In the genomic region with DNA sequence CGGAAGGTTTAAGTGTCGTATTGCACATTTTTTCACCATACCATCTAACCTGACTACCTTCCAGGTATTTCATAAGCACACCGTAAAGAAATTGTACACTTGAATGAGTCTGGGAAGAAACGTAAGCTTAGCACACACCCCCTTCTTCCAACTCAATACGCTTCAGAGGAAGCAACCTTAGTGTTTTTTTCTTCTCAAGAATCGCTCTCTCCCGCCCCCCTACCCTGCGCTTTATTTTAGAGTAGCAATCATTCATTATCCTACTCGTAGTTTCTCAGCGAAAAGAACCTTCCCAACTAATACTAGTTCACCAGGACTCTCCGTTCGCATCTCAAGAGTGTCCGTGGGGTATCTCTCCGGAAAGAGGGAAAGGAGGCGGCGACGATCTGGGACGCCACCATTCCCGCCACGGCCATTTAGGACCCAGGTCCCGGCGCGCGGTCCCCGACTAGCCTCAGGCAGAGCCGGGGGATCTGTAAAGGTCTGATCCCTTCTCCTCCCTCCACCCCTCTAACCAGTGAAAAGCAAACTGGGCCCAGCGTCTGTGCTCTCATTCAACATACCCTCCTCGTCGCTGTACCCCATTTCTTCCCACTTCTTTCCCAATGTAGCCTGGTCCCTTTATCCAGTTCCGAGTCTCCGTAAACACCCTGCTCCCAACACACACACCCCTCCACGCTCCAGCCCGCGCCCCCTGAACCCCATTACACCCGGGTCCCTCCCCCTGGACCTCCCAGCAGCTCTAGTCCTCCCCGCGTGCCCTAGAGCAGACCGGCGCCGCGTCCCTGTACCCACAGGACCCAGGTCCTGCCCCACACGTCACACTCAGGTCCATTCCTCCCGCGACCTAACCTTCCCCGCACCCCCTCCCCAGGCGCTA, we compare ENCODE assay signal across 8 cellular contexts. TPM values are rescaled to one million over a fixed set of nuclear protein-coding genes. Genes with fewer than 3 reads are reported as not detected.
A peak's percentile ranks its signal among the peaks of the same experiment; 100 is the strongest.
DNase-seq lines count a peak whose midpoint lies in the region; ATAC-seq, FAIRE-seq and TF ChIP-seq lines count a peak whose summit lies in the region.

No MANE protein-coding gene starts in this region.

- no peaks in the 10 kb centered on the region for H3K27me3 ChIP-seq in BLaER1 treated with 17β-estradiol and CSF1 and Interleukin-3, amounts not matched to agents 10 nM and 100 nM
- H3K27me3 ChIP-seq in PC-9 (ENCODE audit: insufficient read depth, low read depth) (no peaks in the 10 kb centered on the region), HepG2 (ENCODE audit: control insufficient read depth in 1 of 2, insufficient read depth in 2 of 2, low read length in 2 of 2) (no peaks in the 10 kb centered on the region; a peak in 1 of 5 replicates), stomach smooth muscle (ENCODE audit: control insufficient read depth in 1 of 2, insufficient read depth in 2 of 2, low read length in 2 of 2) (no peaks in the 10 kb centered on the region)

- POLR2A ChIA-PET in PC-9 (lab: Charles Lee; ENCODE audit: unreplicated experiment): interaction anchor here (0.5 to 1.6 kb wide), 14 partner anchors 8 to 810 kb away, joined by 3 to 28 read pairs (median 5); a partner anchor contains a TSS
- POLR2A ChIA-PET in HepG2 (lab: Yijun Ruan, JAX): interaction anchor here (0.7 to 2.6 kb wide), 19 partner anchors 8 to 215 kb away, joined by 3 to 13 read pairs (median 4); a partner anchor contains a TSS

- no peak for TF ChIP-seq RAD21 in HepG2 (CRISPR knock-in tag; IDR thresholded peaks at IDR 0.05)

- H3F3A ChIP-seq in PC-9 (ENCODE audit: insufficient read depth, low read depth): peaks cover 18% of the 10 kb centered on the region

- peaks cover 15 to 22% (median 19%) of the 10 kb centered on the region in 10 experiments; a peak in 19 of 20 replicates for H3K4me1 ChIP-seq in BLaER1 treated with 17β-estradiol and CSF1 and Interleukin-3, amounts not matched to agents 10 nM and 100 nM
- H3K4me1 ChIP-seq in PC-9 (replicated peaks; ENCODE audit: insufficient read depth) (peaks cover 11% of the 10 kb centered on the region; the same call in 1 of the 2 replicates), HepG2 (ENCODE audit: insufficient read depth, low read length) (peaks cover 47% of the 10 kb centered on the region), stomach smooth muscle (ENCODE audit: control insufficient read depth, insufficient read depth, low read length) (peaks cover 5% of the 10 kb centered on the region)

- DNase-seq in PC-9: peak; percentile 53 to 88
- no peak for DNase-seq in coronary artery (ENCODE audit: low spot score)
- DNase-seq in HepG2 (ENCODE audit: low spot score): no peak
- no peak for DNase-seq in HuH-7.5 (ENCODE audit: low spot score)

- no peak for TF ChIP-seq CTCF in PC-9 (conservative IDR thresholded peaks at IDR 0.05)
- TF ChIP-seq CTCF in coronary artery (IDR thresholded peaks at IDR 0.05): no peak
- TF ChIP-seq CTCF in HepG2 (CRISPR knock-in tag; IDR thresholded peaks at IDR 0.05): 0 out of 2 replicates have a peak, but pooled peaks have one; percentile 11

- no peaks in the 10 kb centered on the region for H3K9me3 ChIP-seq in BLaER1 treated with 17β-estradiol and CSF1 and Interleukin-3, amounts not matched to agents 10 nM and 100 nM (replicated peaks in 1 of 11)
- no peaks in the 10 kb centered on the region for H3K9me3 ChIP-seq in PC-9 (ENCODE audit: insufficient read depth, low read depth)
- no peaks in the 10 kb centered on the region for H3K9me3 ChIP-seq in HepG2 (ENCODE audit: low read length)
- no peaks in the 10 kb centered on the region for H3K9me3 ChIP-seq in stomach smooth muscle (ENCODE audit: control insufficient read depth in 2 of 2, low read length in 2 of 2)

- WGBS in HepG2 (ENCODE audit: low lambda C conversion rate): 2% methylated on average over 46 of the region's 46 CpGs

- FAIRE-seq in HepG2 (lab: Jason Lieb, UNC): no peak

- no peaks in the 10 kb centered on the region for H4K20me1 ChIP-seq in BLaER1 treated with 17β-estradiol and CSF1 and Interleukin-3, amounts not matched to agents 10 nM and 100 nM
- H4K20me1 ChIP-seq in PC-9 (ENCODE audit: insufficient read depth) (no peaks in the 10 kb centered on the region), HepG2 (ENCODE audit: insufficient read depth, low read length) (no peaks in the 10 kb centered on the region)

- no peaks in the 10 kb centered on the region for H3K36me3 ChIP-seq in BLaER1 treated with 17β-estradiol and CSF1 and Interleukin-3, amounts not matched to agents 10 nM and 100 nM
- H3K36me3 ChIP-seq in PC-9 (ENCODE audit: low read depth) (no peaks in the 10 kb centered on the region), HepG2 (replicated peaks in 1 of 2; ENCODE audit: control insufficient read depth in 1 of 2, insufficient read depth in 2 of 2, low read length in 2 of 2) (no peaks in the 10 kb centered on the region), stomach smooth muscle (ENCODE audit: control insufficient read depth in 2 of 2, insufficient read depth in 2 of 2, low read length in 2 of 2) (no peaks in the 10 kb centered on the region)

- TF ChIP-seq POLR2A in GM18505 (IDR thresholded peaks at IDR 0.05; ENCODE audit: borderline replicate concordance, extremely low read depth, insufficient read depth, insufficient read length): no peak
- TF ChIP-seq POLR2A in HepG2 (IDR thresholded peaks at IDR 0.05; ENCODE audit: insufficient read depth in 1 of 2, low read depth in 2 of 2, low read length in 2 of 2): 0 out of 4 replicates have a peak, but pooled peaks of 1 of the 2 experiments have one; percentile 32

- H3K4me3 ChIP-seq in BLaER1 treated with 17β-estradiol and CSF1 and Interleukin-3, amounts not matched to agents 10 nM and 100 nM: peak overlapping the region; percentile 78 to 95 (median 86)
- H3K4me3 ChIP-seq in PC-9 (peak overlapping the region; percentile 80), coronary artery (peak overlapping the region; percentile 86), HepG2 (replicated peaks in 1 of 3; ENCODE audit: insufficient read depth in 1 of 3, low read depth in 2 of 3, low read length in 3 of 3) (peak overlapping the region; percentile 75 to 92 (median 89)), stomach smooth muscle (ENCODE audit: low read length in 2 of 2) (peak overlapping the region; percentile 92 to 98)

- CTCF ChIA-PET in PC-9 (lab: Charles Lee) (interaction anchor here (0.6 to 1.2 kb wide), 3 partner anchors 24 to 132 kb away, joined by 3 to 9 read pairs (median 6); no protein-coding TSS in a partner anchor), HepG2 (lab: Yijun Ruan, JAX; ENCODE audit: low intra/inter-chr PET ratio, low total read pairs) (no interaction called here)

- H3K9ac ChIP-seq in BLaER1 treated with 17β-estradiol and CSF1 and Interleukin-3, amounts not matched to agents 10 nM and 100 nM: peak overlapping the region; percentile 70 to 91 (median 87)
- H3K9ac ChIP-seq in HepG2 (ENCODE audit: insufficient read depth, low read depth, low read length) (peak overlapping the region; percentile 99), stomach smooth muscle (ENCODE audit: low read length in 2 of 2) (peak overlapping the region; percentile 85 to 90)

- in situ Hi-C loops in HepG2 (cut with HindIII; ENCODE audit: extremely low pct_ligation_motif_present, low pct_unique_long_range_greater_than_20kb): loop anchor here (25.0 kb wide), 1 partner anchor 363 kb away; a partner anchor contains a TSS

- H2AFZ ChIP-seq in PC-9 (peak overlapping the region; percentile 99), HepG2 (ENCODE audit: low read length) (peak overlapping the region; percentile 84)

- no peak for TF ChIP-seq EP300 in HepG2 (IDR thresholded peaks at IDR 0.05; ENCODE audit: low read depth in 2 of 2, low read length in 2 of 2)
- TF ChIP-seq EP300 in HepG2 (CRISPR knock-in tag; IDR thresholded peaks at IDR 0.05; ENCODE audit: borderline replicate concordance): no peak

- H3K27ac ChIP-seq in BLaER1 treated with 17β-estradiol and CSF1 and Interleukin-3, amounts not matched to agents 10 nM and 100 nM: peak overlapping the region in 10 of 11 experiments; percentile 50 to 92 (median 70); a peak in 20 of 22 replicates
- peak overlapping the region; percentile 81 for H3K27ac ChIP-seq in PC-9
- peak overlapping the region; percentile 58 to 85 for H3K27ac ChIP-seq in coronary artery
- H3K27ac ChIP-seq in HepG2 (ENCODE audit: extremely low read length, insufficient read depth, low read length): peak overlapping the region; percentile 77
- peak overlapping the region; percentile 55 for H3K27ac ChIP-seq in stomach smooth muscle (ENCODE audit: low read length)

- BruUV-seq in PC-9 (replicated peaks; lab: Mats Ljungman, UMichigan): no TSS peak
- no TSS peak for BruUV-seq in HepG2 (replicated peaks; lab: Mats Ljungman, UMichigan)

- H3K79me2 ChIP-seq in PC-9 (ENCODE audit: low read depth): peaks cover 59% of the 10 kb centered on the region
- H3K79me2 ChIP-seq in HepG2 (ENCODE audit: insufficient read depth, low read length): peaks cover 23% of the 10 kb centered on the region

- intact Hi-C loops in PC-9 (cut with micrococcal nuclease; ENCODE audit: unreplicated experiment) (loop anchor here (1.0 to 2.0 kb wide), 4 partner anchors 24 to 96 kb away; a partner anchor contains a TSS), HepG2 (cut with micrococcal nuclease; ENCODE audit: unreplicated experiment) (loop anchor here (2.0 to 5.0 kb wide), 2 partner anchors 38 to 213 kb away; a partner anchor contains a TSS)

- H3K4me2 ChIP-seq in BLaER1 treated with 17β-estradiol and CSF1 and Interleukin-3, amounts not matched to agents 10 nM and 100 nM: peak overlapping the region; percentile 76 to 89 (median 86)
- H3K4me2 ChIP-seq in PC-9 (peak overlapping the region; percentile 91), HepG2 (ENCODE audit: low read depth, low read length) (peak overlapping the region; percentile 77)

- ATAC-seq in GM18505 (IDR thresholded peaks at IDR 0.05; ENCODE audit: unreplicated experiment) (peak; percentile 7), HG03095 (IDR thresholded peaks at IDR 0.05; ENCODE audit: unreplicated experiment) (peak; percentile 32), HepG2 (peak; percentile 80)

- H3K9me2 ChIP-seq in PC-9 (ENCODE audit: insufficient read depth): no peaks in the 10 kb centered on the region

RNA-seq across cellular contexts. Expression of a gene that starts 16.0 kb away (rescaled TPM):
- total RNA-seq in PC-9 (2021) (0.22 and 0.75 TPM in 2 replicates), HepG2 (2016; rRNA removed; fragmentation: Illumina TruSeq; extraction: Trizol) (not detected in 2 replicates)
- not detected in 2 replicates for total RNA-seq in HepG2 (2016; cell fraction: cytosol; rRNA removed; fragmentation: Illumina TruSeq; extraction: Trizol; ENCODE audit: low read depth)
- total RNA-seq in HepG2 (2016; cell fraction: insoluble cytoplasmic fraction; rRNA removed; fragmentation: Illumina TruSeq; extraction: Trizol): not detected in 2 replicates
- total RNA-seq in HepG2 (2016; cell fraction: membrane; rRNA removed; fragmentation: Illumina TruSeq; extraction: Trizol): not detected in 2 replicates
- not detected in 2 replicates for total RNA-seq in HepG2 (2016; cell fraction: nucleus; rRNA removed; fragmentation: Illumina TruSeq; extraction: Trizol)
- polyA plus RNA-seq in HepG2 (2011; rRNA removed): not detected in 2 replicates
- polyA plus RNA-seq in HepG2 (2011; cell fraction: cytosol; rRNA removed): not detected in 2 replicates
- not detected in 2 replicates for polyA plus RNA-seq in HepG2 (2011; cell fraction: nucleus; rRNA removed)
- polyA plus RNA-seq in HepG2 (2012): not detected in 2 replicates
- not detected in 2 replicates for polyA plus RNA-seq in HepG2 (2016; cell fraction: cytosol; fragmentation: Illumina TruSeq; extraction: Trizol; ENCODE audit: low read depth)
- polyA plus RNA-seq in HepG2 (2016; cell fraction: insoluble cytoplasmic fraction; fragmentation: Illumina TruSeq; extraction: Trizol; ENCODE audit: low read depth): not detected in 2 replicates
- polyA plus RNA-seq in HepG2 (2016; cell fraction: membrane; fragmentation: Illumina TruSeq; extraction: Trizol; ENCODE audit: low read depth): not detected in 2 replicates
- polyA plus RNA-seq in HepG2 (2016; cell fraction: nucleus; fragmentation: Illumina TruSeq; extraction: Trizol; ENCODE audit: insufficient read depth, low read depth): not detected in 2 replicates
- polyA minus RNA-seq in HepG2 (2011; rRNA and poly(A)+ RNA removed; ENCODE audit: low replicate concordance): not detected in 2 replicates
- polyA minus RNA-seq in HepG2 (2011; cell fraction: cytosol; rRNA and poly(A)+ RNA removed): not detected in 2 replicates
- not detected in 2 replicates for polyA minus RNA-seq in HepG2 (2011; cell fraction: nucleus; rRNA and poly(A)+ RNA removed)

RNA-seq across cellular contexts. Expression of a gene that starts 30.6 kb away (rescaled TPM):
- total RNA-seq in PC-9 (2021): 0.76 and 1.2 TPM in 2 replicates
- total RNA-seq in HepG2 (2016; rRNA removed; fragmentation: Illumina TruSeq; extraction: Trizol): not detected in 2 replicates
- total RNA-seq in HepG2 (2016; cell fraction: cytosol; rRNA removed; fragmentation: Illumina TruSeq; extraction: Trizol; ENCODE audit: low read depth): not detected in 2 replicates
- total RNA-seq in HepG2 (2016; cell fraction: insoluble cytoplasmic fraction; rRNA removed; fragmentation: Illumina TruSeq; extraction: Trizol): not detected in 2 replicates
- total RNA-seq in HepG2 (2016; cell fraction: membrane; rRNA removed; fragmentation: Illumina TruSeq; extraction: Trizol): not detected in 2 replicates
- not detected in 2 replicates for total RNA-seq in HepG2 (2016; cell fraction: nucleus; rRNA removed; fragmentation: Illumina TruSeq; extraction: Trizol)
- polyA plus RNA-seq in HepG2 (2011; rRNA removed): not detected in 2 replicates
- polyA plus RNA-seq in HepG2 (2011; cell fraction: cytosol; rRNA removed): not detected in 2 replicates
- polyA plus RNA-seq in HepG2 (2011; cell fraction: nucleus; rRNA removed): 0.05 TPM in 1 of 2 replicates, not detected in the other
- polyA plus RNA-seq in HepG2 (2012): not detected in 2 replicates
- polyA plus RNA-seq in HepG2 (2016; cell fraction: cytosol; fragmentation: Illumina TruSeq; extraction: Trizol; ENCODE audit: low read depth): not detected in 2 replicates
- polyA plus RNA-seq in HepG2 (2016; cell fraction: insoluble cytoplasmic fraction; fragmentation: Illumina TruSeq; extraction: Trizol; ENCODE audit: low read depth): not detected in 2 replicates
- polyA plus RNA-seq in HepG2 (2016; cell fraction: membrane; fragmentation: Illumina TruSeq; extraction: Trizol; ENCODE audit: low read depth): not detected in 2 replicates
- 0.11 TPM in 1 of 2 replicates, not detected in the other for polyA plus RNA-seq in HepG2 (2016; cell fraction: nucleus; fragmentation: Illumina TruSeq; extraction: Trizol; ENCODE audit: insufficient read depth, low read depth)
- not detected in 2 replicates for polyA minus RNA-seq in HepG2 (2011; rRNA and poly(A)+ RNA removed; ENCODE audit: low replicate concordance)
- polyA minus RNA-seq in HepG2 (2011; cell fraction: cytosol; rRNA and poly(A)+ RNA removed): not detected in 2 replicates
- polyA minus RNA-seq in HepG2 (2011; cell fraction: nucleus; rRNA and poly(A)+ RNA removed): not detected in 2 replicates

RNA-seq across cellular contexts. Expression of a gene that starts 34.1 kb away (rescaled TPM):
- total RNA-seq in PC-9 (2021): 38.3 and 52.4 TPM in 2 replicates
- 18.1 and 20.2 TPM in 2 replicates for total RNA-seq in HepG2 (2016; rRNA removed; fragmentation: Illumina TruSeq; extraction: Trizol)
- total RNA-seq in HepG2 (2016; cell fraction: cytosol; rRNA removed; fragmentation: Illumina TruSeq; extraction: Trizol; ENCODE audit: low read depth): 11.3 and 14.3 TPM in 2 replicates
- 17.6 and 24.1 TPM in 2 replicates for total RNA-seq in HepG2 (2016; cell fraction: insoluble cytoplasmic fraction; rRNA removed; fragmentation: Illumina TruSeq; extraction: Trizol)
- total RNA-seq in HepG2 (2016; cell fraction: membrane; rRNA removed; fragmentation: Illumina TruSeq; extraction: Trizol): 13.5 and 16.9 TPM in 2 replicates
- total RNA-seq in HepG2 (2016; cell fraction: nucleus; rRNA removed; fragmentation: Illumina TruSeq; extraction: Trizol): 21.2 and 23.4 TPM in 2 replicates
- 16.1 and 25.0 TPM in 2 replicates for polyA plus RNA-seq in HepG2 (2011; rRNA removed)
- 10.3 and 14.4 TPM in 2 replicates for polyA plus RNA-seq in HepG2 (2011; cell fraction: cytosol; rRNA removed)
- polyA plus RNA-seq in HepG2 (2011; cell fraction: nucleus; rRNA removed): 15.2 and 17.5 TPM in 2 replicates
- 9.0 and 10.2 TPM in 2 replicates for polyA plus RNA-seq in HepG2 (2012)
- polyA plus RNA-seq in HepG2 (2016; cell fraction: cytosol; fragmentation: Illumina TruSeq; extraction: Trizol; ENCODE audit: low read depth): 0.40 and 0.62 TPM in 2 replicates
- 8.0 and 9.7 TPM in 2 replicates for polyA plus RNA-seq in HepG2 (2016; cell fraction: insoluble cytoplasmic fraction; fragmentation: Illumina TruSeq; extraction: Trizol; ENCODE audit: low read depth)
- 1.5 and 2.1 TPM in 2 replicates for polyA plus RNA-seq in HepG2 (2016; cell fraction: membrane; fragmentation: Illumina TruSeq; extraction: Trizol; ENCODE audit: low read depth)
- 18.9 and 21.0 TPM in 2 replicates for polyA plus RNA-seq in HepG2 (2016; cell fraction: nucleus; fragmentation: Illumina TruSeq; extraction: Trizol; ENCODE audit: insufficient read depth, low read depth)
- 35.8 and 39.2 TPM in 2 replicates for polyA minus RNA-seq in HepG2 (2011; rRNA and poly(A)+ RNA removed; ENCODE audit: low replicate concordance)
- 9.8 and 12.8 TPM in 2 replicates for polyA minus RNA-seq in HepG2 (2011; cell fraction: cytosol; rRNA and poly(A)+ RNA removed)
- polyA minus RNA-seq in HepG2 (2011; cell fraction: nucleus; rRNA and poly(A)+ RNA removed): 24.6 and 31.2 TPM in 2 replicates

Comparison
In these comparisons a context has a peak if more than half of its experiments do, and no peak if none do; other contexts are left out.
1. ATAC-seq: peak in every context shown above with its lines; median percentile 80 in HepG2; 32 in HG03095; 7 in GM18505.
2. DNase-seq: peak in PC-9 (2 of 2); none in coronary artery (single experiment), HepG2 (single experiment) and HuH-7.5 (single experiment).
3. Peak in every context shown above with its lines, with median percentiles within 50 percentile points of each other: H3K27ac ChIP-seq, H3K4me2 ChIP-seq, H3K4me3 ChIP-seq and H3K9ac ChIP-seq.